ENCODE assay signal across 16 cellular contexts in genomic region chr10:86164912-86165311, GRCh38.
DNase-seq lines count a peak whose midpoint lies in the region; ATAC-seq and TF ChIP-seq lines count a peak whose summit lies in the region.
"Had no signal": no experiment of that assay in that cellular context is flagged by ENCODE, and none has a peak within 500 bp of the region (broad histone marks: within the 10 kb centered on the region; RNA-seq: fewer than 3 reads in every experiment).

No MANE protein-coding gene starts in this region.

- no peak overlapping the region for H3K4me3 Mint-ChIP-seq in naive thymus-derived CD8-positive, alpha-beta T cell
- H3K4me3 Mint-ChIP-seq: B cell; CD8-positive, alpha-beta T cell; H9 had no signal

- TF ChIP-seq POLR2A in right lobe of liver (IDR thresholded peaks at IDR 0.05), result no peak

- POLR2A ChIA-PET in naive thymus-derived CD8-positive, alpha-beta T cell (lab: Charles Lee), result no interaction called here

- ATAC-seq in upper lobe of right lung (no peak), right lobe of liver (no peak)
- ATAC-seq in naive thymus-derived CD8-positive, alpha-beta T cell, result no peak
- ATAC-seq: CD8-positive, alpha-beta T cell had no signal

- H3K36me3 ChIP-seq in right atrium auricular region (no peaks in the 10 kb centered on the region), upper lobe of right lung (no peaks in the 10 kb centered on the region), right lobe of liver (no peaks in the 10 kb centered on the region)
- H3K36me3 ChIP-seq: BLaER1 treated with 17β-estradiol and CSF1 and Interleukin-3, amounts not matched to agents 10 nM and 100 nM had no signal

- no peak overlapping the region for H3K4me3 ChIP-seq in right atrium auricular region
- H3K4me3 ChIP-seq in upper lobe of right lung, result no peak overlapping the region
- no peak overlapping the region for H3K4me3 ChIP-seq in right lobe of liver
- H3K4me3 ChIP-seq: BLaER1 treated with 17β-estradiol and CSF1 and Interleukin-3, amounts not matched to agents 10 nM and 100 nM had no signal

- no peaks in the 10 kb centered on the region for H3K9me3 Mint-ChIP-seq in naive thymus-derived CD8-positive, alpha-beta T cell
- H3K9me3 Mint-ChIP-seq: CD8-positive, alpha-beta T cell; H9 had no signal

- H3K27ac Mint-ChIP-seq in naive thymus-derived CD8-positive, alpha-beta T cell, result no peak overlapping the region
- H3K27ac Mint-ChIP-seq: B cell; CD8-positive, alpha-beta T cell had no signal

- TF ChIP-seq CTCF in right atrium auricular region (IDR thresholded peaks at IDR 0.05) (no peak), upper lobe of right lung (IDR thresholded peaks at IDR 0.05) (no peak), right lobe of liver (IDR thresholded peaks at IDR 0.05) (no peak)

- no peak overlapping the region for H3K27ac ChIP-seq in right atrium auricular region
- H3K27ac ChIP-seq in upper lobe of right lung, result no peak overlapping the region
- H3K27ac ChIP-seq in right lobe of liver, result peak overlapping the region in 1 of 3 donors; percentile 87
- H3K27ac ChIP-seq: BLaER1 treated with 17β-estradiol and CSF1 and Interleukin-3, amounts not matched to agents 10 nM and 100 nM had no signal

- WGBS in right lobe of liver (ENCODE audit: insufficient coverage, low coverage, low lambda C conversion rate, missing lambda C conversion rate), result 75% methylated on average over 3 of the region's 3 CpGs

- H3K27me3 ChIP-seq in right atrium auricular region, result no peaks in the 10 kb centered on the region
- H3K27me3 ChIP-seq in upper lobe of right lung, result no peaks in the 10 kb centered on the region
- no peaks in the 10 kb centered on the region for H3K27me3 ChIP-seq in right lobe of liver
- H3K27me3 ChIP-seq: BLaER1 treated with 17β-estradiol and CSF1 and Interleukin-3, amounts not matched to agents 10 nM and 100 nM had no signal

- H3K4me1 Mint-ChIP-seq in naive thymus-derived CD8-positive, alpha-beta T cell, result no peaks in the 10 kb centered on the region
- H3K4me1 Mint-ChIP-seq: B cell had no signal

- intact Hi-C loops in cardiac septum (cut with DNase I), result no loop called here
- intact Hi-C loops in posterior vena cava (cut with DNase I), result no loop called here
- intact Hi-C loops in upper lobe of right lung (cut with DNase I), result no loop called here
- intact Hi-C loops in right lobe of liver (cut with DNase I), result no loop called here

- peaks cover 0 to 8% (median under 1%) of the 10 kb centered on the region in 5 donors for H3K27me3 Mint-ChIP-seq in naive thymus-derived CD8-positive, alpha-beta T cell

- no peaks in the 10 kb centered on the region for H3K4me1 ChIP-seq in right atrium auricular region
- H3K4me1 ChIP-seq in upper lobe of right lung, result no peaks in the 10 kb centered on the region
- H3K4me1 ChIP-seq in right lobe of liver, result peaks cover 0 to 26% (median 10%) of the 10 kb centered on the region in 4 donors

- DNase-seq in cardiac septum (ENCODE audit: low spot score) (peak; percentile 7), right atrium auricular region (ENCODE audit: low spot score) (no peak), mesenteric fat pad (ENCODE audit: low spot score) (peak; percentile 14), posterior vena cava (ENCODE audit: low spot score) (peak; percentile 25), upper lobe of right lung (peak; percentile 12), right lobe of liver (no peak)
- DNase-seq in activated CD4-positive, alpha-beta T cell treated with anti-CD3 and anti-CD28 coated beads for 4 hours, result no peak
- DNase-seq in naive thymus-derived CD8-positive, alpha-beta T cell, result no peak
- DNase-seq: Calu3; CD8-positive, alpha-beta T cell; DMS79 treated with DMSO at 0.1 percent for 48 hours; GF-D8; GOT3; H9 had no signal

- no peaks in the 10 kb centered on the region for H3K36me3 Mint-ChIP-seq in naive thymus-derived CD8-positive, alpha-beta T cell
- H3K36me3 Mint-ChIP-seq: CD8-positive, alpha-beta T cell had no signal

- H3K9me3 ChIP-seq in right atrium auricular region, result no peaks in the 10 kb centered on the region
- no peaks in the 10 kb centered on the region for H3K9me3 ChIP-seq in upper lobe of right lung
- no peaks in the 10 kb centered on the region for H3K9me3 ChIP-seq in right lobe of liver
- H3K9me3 ChIP-seq: BLaER1 treated with 17β-estradiol and CSF1 and Interleukin-3, amounts not matched to agents 10 nM and 100 nM had no signal

Comparison
In these comparisons a context has a peak if more than half of its experiments do, and no peak if none do; other contexts are left out.
1. DNase-seq: peak in cardiac septum (single experiment), mesenteric fat pad (single experiment), posterior vena cava (single experiment) and upper lobe of right lung (single experiment); none in right atrium auricular region (single experiment), right lobe of liver (0 of 3), activated CD4-positive, alpha-beta T cell treated with anti-CD3 and anti-CD28 coated beads for 4 hours (0 of 2) and naive thymus-derived CD8-positive, alpha-beta T cell (0 of 10).